Comparison of ENCODE assay signal across 10 cellular contexts in the genomic region with DNA sequence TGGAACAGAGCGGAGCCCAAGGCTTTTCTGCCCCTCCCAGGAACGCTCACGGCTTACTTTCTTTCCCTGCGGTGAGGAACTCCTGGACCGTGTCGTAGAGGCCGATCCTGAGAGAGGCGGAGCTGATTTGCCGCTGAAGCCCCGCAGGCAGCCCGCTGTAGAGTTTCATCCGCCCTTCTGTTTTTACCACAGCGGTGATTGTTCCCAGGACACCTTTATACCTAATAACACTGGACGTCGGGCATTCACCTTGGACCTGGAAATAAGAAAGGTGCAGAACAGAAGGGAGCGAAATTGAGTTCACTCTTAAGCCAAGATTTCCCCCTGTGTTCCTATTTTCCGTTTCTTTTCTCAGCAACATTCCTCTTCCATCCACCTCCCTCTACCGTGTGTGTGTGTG. TPM values are rescaled to one million over a fixed set of nuclear protein-coding genes. Genes with fewer than 3 reads are reported as not detected.
DNase-seq lines count a peak whose midpoint lies in the region; ATAC-seq and TF ChIP-seq lines count a peak whose summit lies in the region.
"Had no signal": no experiment of that assay in that cellular context is flagged by ENCODE, and none has a peak within 500 bp of the region (broad histone marks: within the 10 kb centered on the region; RNA-seq: fewer than 3 reads in every experiment).

No MANE protein-coding gene starts in this region.

- POLR2A ChIA-PET in activated CD4-positive, alpha-beta T cell treated with anti-CD3 and anti-CD28 coated beads, Interleukin-2, amount 10 ng/mL, durations not matched to agents 7 days and 5 days (lab: Charles Lee), result no interaction called here

- CTCF ChIA-PET in activated CD4-positive, alpha-beta T cell treated with anti-CD3 and anti-CD28 coated beads, Interleukin-2, amount 10 ng/mL, durations not matched to agents 7 days and 5 days (lab: Charles Lee), result interaction anchor here (1.0 kb wide), 1 partner anchor 21 kb away, joined by 3 read pairs; no protein-coding TSS in a partner anchor

- peaks cover 2 to 24% (median 9%) of the 10 kb centered on the region in 7 donors for H3K9me3 Mint-ChIP-seq in naive B cell
- peaks cover 9% of the 10 kb centered on the region for H3K9me3 Mint-ChIP-seq in stimulated activated effector memory CD8-positive, alpha-beta T cell treated with anti-CD3 and anti-CD28 coated beads, Interleukin-12 subunit alpha, Interleukin-12 subunit beta, amount 100 ng/mL, for 72 hours
- H3K9me3 Mint-ChIP-seq in activated CD4-positive, alpha-beta T cell treated with anti-CD3 and anti-CD28 coated beads, Interleukin-2, amount 10 ng/mL, durations not matched to agents 7 days and 5 days, result no peaks in the 10 kb centered on the region

- H3K9me3 ChIP-seq in BLaER1 (peaks cover 10% of the 10 kb centered on the region), esophagus muscularis mucosa (peaks cover 0 to 14% (median 7%) of the 10 kb centered on the region in 4 donors)

- intact Hi-C loops in esophagus muscularis mucosa (cut with DNase I), result no loop called here

- ATAC-seq in naive B cell (ENCODE audit: low read depth in 2 of 2) (peak; percentile 50), HG03457 (IDR thresholded peaks at IDR 0.05; ENCODE audit: unreplicated experiment) (no peak), GM18517 (IDR thresholded peaks at IDR 0.05; ENCODE audit: unreplicated experiment) (no peak)
- ATAC-seq in stimulated activated effector memory CD8-positive, alpha-beta T cell treated with anti-CD3 and anti-CD28 coated beads, Interleukin-12 subunit alpha, Interleukin-12 subunit beta, amount 100 ng/mL, for 72 hours, result no peak

- no peaks in the 10 kb centered on the region for H4K20me1 ChIP-seq in BLaER1

- no peak for TF ChIP-seq EP300 in esophagus muscularis mucosa (IDR thresholded peaks at IDR 0.05)

- no peak overlapping the region for H3K9ac ChIP-seq in BLaER1

- 19% methylated on average over 18 of the region's 18 CpGs for WGBS in esophagus muscularis mucosa

- peaks cover 11 to 21% of the 10 kb centered on the region in 2 donors for H3K36me3 Mint-ChIP-seq in naive B cell
- no peaks in the 10 kb centered on the region for H3K36me3 Mint-ChIP-seq in stimulated activated effector memory CD8-positive, alpha-beta T cell treated with anti-CD3 and anti-CD28 coated beads, Interleukin-12 subunit alpha, Interleukin-12 subunit beta, amount 100 ng/mL, for 72 hours
- peaks cover 2% of the 10 kb centered on the region for H3K36me3 Mint-ChIP-seq in activated CD4-positive, alpha-beta T cell treated with anti-CD3 and anti-CD28 coated beads, Interleukin-2, amount 10 ng/mL, durations not matched to agents 7 days and 5 days (ENCODE audit: low read depth)

- H3K27me3 ChIP-seq in BLaER1 (peaks cover 18% of the 10 kb centered on the region; the same call in 1 of the 2 replicates), esophagus muscularis mucosa (peaks cover 0 to 57% (median 25%) of the 10 kb centered on the region in 4 donors)

- DNase-seq in HuH-7.5 (ENCODE audit: low spot score) (peak; percentile 37), esophagus muscularis mucosa (ENCODE audit: extremely low spot score) (no peak), naive B cell (peak; percentile 5)
- no peak for DNase-seq in stimulated activated effector memory CD8-positive, alpha-beta T cell treated with anti-CD3 and anti-CD28 coated beads, Interleukin-12 subunit alpha, Interleukin-12 subunit beta, amount 100 ng/mL, for 72 hours (ENCODE audit: low spot score in 2 of 2)
- no peak for DNase-seq in activated CD4-positive, alpha-beta T cell treated with anti-CD3 and anti-CD28 coated beads, Interleukin-2, amount 10 ng/mL, durations not matched to agents 7 days and 5 days
- DNase-seq: amniotic stem cell had no signal

- H3K4me1 Mint-ChIP-seq in naive B cell, result peaks cover 15 to 25% (median 18%) of the 10 kb centered on the region in 3 donors
- peaks cover 6% of the 10 kb centered on the region for H3K4me1 Mint-ChIP-seq in stimulated activated effector memory CD8-positive, alpha-beta T cell treated with anti-CD3 and anti-CD28 coated beads, Interleukin-12 subunit alpha, Interleukin-12 subunit beta, amount 100 ng/mL, for 72 hours
- H3K4me1 Mint-ChIP-seq in activated CD4-positive, alpha-beta T cell treated with anti-CD3 and anti-CD28 coated beads, Interleukin-2, amount 10 ng/mL, durations not matched to agents 7 days and 5 days, result peaks cover 9% of the 10 kb centered on the region

- no peak for TF ChIP-seq CTCF in esophagus muscularis mucosa (IDR thresholded peaks at IDR 0.05)

- H3K27ac ChIP-seq in BLaER1 (no peak overlapping the region), esophagus muscularis mucosa (replicated peaks in 1 of 4) (no peak overlapping the region)

- H3K4me3 ChIP-seq in BLaER1 (no peak overlapping the region), esophagus muscularis mucosa (peak overlapping the region in 3 of 4 donors; percentile 17 to 54 (median 39))

- H3K4me1 ChIP-seq in BLaER1 (peaks cover 16% of the 10 kb centered on the region), esophagus muscularis mucosa (peaks cover 14 to 20% (median 17%) of the 10 kb centered on the region in 4 donors)

- H3K27ac Mint-ChIP-seq in naive B cell, result peak overlapping the region in 1 of 6 donors; percentile 82
- H3K27ac Mint-ChIP-seq in stimulated activated effector memory CD8-positive, alpha-beta T cell treated with anti-CD3 and anti-CD28 coated beads, Interleukin-12 subunit alpha, Interleukin-12 subunit beta, amount 100 ng/mL, for 72 hours, result no peak overlapping the region
- H3K27ac Mint-ChIP-seq in activated CD4-positive, alpha-beta T cell treated with anti-CD3 and anti-CD28 coated beads, Interleukin-2, amount 10 ng/mL, durations not matched to agents 7 days and 5 days, result no peak overlapping the region
- H3K27ac Mint-ChIP-seq: T-helper 1 cell treated with Interleukin-12 subunit alpha and Interleukin-12 subunit beta and Interleukin-4 antibody, amounts not matched to agents 30 μg/mL and 1 μg/mL, for 36 hours had no signal

- TF ChIP-seq POLR2A in esophagus muscularis mucosa (IDR thresholded peaks at IDR 0.05; ENCODE audit: low read depth), result no peak

- H3K4me3 Mint-ChIP-seq in naive B cell, result peak overlapping the region; percentile 5 to 87 (median 72)
- H3K4me3 Mint-ChIP-seq in stimulated activated effector memory CD8-positive, alpha-beta T cell treated with anti-CD3 and anti-CD28 coated beads, Interleukin-12 subunit alpha, Interleukin-12 subunit beta, amount 100 ng/mL, for 72 hours, result no peak overlapping the region
- no peak overlapping the region for H3K4me3 Mint-ChIP-seq in activated CD4-positive, alpha-beta T cell treated with anti-CD3 and anti-CD28 coated beads, Interleukin-2, amount 10 ng/mL, durations not matched to agents 7 days and 5 days
- H3K4me3 Mint-ChIP-seq: T-helper 1 cell treated with Interleukin-12 subunit alpha and Interleukin-12 subunit beta and Interleukin-4 antibody, amounts not matched to agents 30 μg/mL and 1 μg/mL, for 36 hours had no signal

- H3K27me3 Mint-ChIP-seq in naive B cell, result peaks cover 38 to 61% (median 53%) of the 10 kb centered on the region in 3 donors
- H3K27me3 Mint-ChIP-seq in activated CD4-positive, alpha-beta T cell treated with anti-CD3 and anti-CD28 coated beads, Interleukin-2, amount 10 ng/mL, durations not matched to agents 7 days and 5 days, result peaks cover 58% of the 10 kb centered on the region

- no peaks in the 10 kb centered on the region for H3K36me3 ChIP-seq in BLaER1
- H3K36me3 ChIP-seq in esophagus muscularis mucosa, result no peaks in the 10 kb centered on the region

- peak overlapping the region; percentile 58 for H3K4me2 ChIP-seq in BLaER1

RNA-seq across cellular contexts. Expression of a gene that starts 1.0 kb away (rescaled TPM):
- not detected for total RNA-seq in esophagus muscularis mucosa
- polyA plus RNA-seq in naive B cell (ENCODE audit: low read depth in 6 of 6), result not detected
- total RNA-seq in activated CD4-positive, alpha-beta T cell treated with anti-CD3 and anti-CD28 coated beads, Interleukin-2, amount 10 ng/mL, durations not matched to agents 7 days and 5 days, result not detected

RNA-seq across cellular contexts. Expression of a gene that starts 43.8 kb away (rescaled TPM):
- total RNA-seq in esophagus muscularis mucosa, result 10 to 100 TPM; 11.2 to 16.2 (median 15.1) TPM
- 1 to 10 TPM; 3.1 to 8.1 (median 6.7) TPM for polyA plus RNA-seq in naive B cell (ENCODE audit: low read depth in 6 of 6)
- total RNA-seq in activated CD4-positive, alpha-beta T cell treated with anti-CD3 and anti-CD28 coated beads, Interleukin-2, amount 10 ng/mL, durations not matched to agents 7 days and 5 days, result 10 to 100 TPM; 16.8 to 17.4 TPM

Comparison
In these comparisons a context has a peak if more than half of its experiments do, and no peak if none do; other contexts are left out.
1. DNase-seq: peak in HuH-7.5 (single experiment) and naive B cell (single experiment); none in esophagus muscularis mucosa (single experiment), stimulated activated effector memory CD8-positive, alpha-beta T cell treated with anti-CD3 and anti-CD28 coated beads, Interleukin-12 subunit alpha, Interleukin-12 subunit beta, amount 100 ng/mL, for 72 hours (0 of 2) and activated CD4-positive, alpha-beta T cell treated with anti-CD3 and anti-CD28 coated beads, Interleukin-2, amount 10 ng/mL, durations not matched to agents 7 days and 5 days (single experiment).
2. ATAC-seq: peak in naive B cell (2 of 2); none in stimulated activated effector memory CD8-positive, alpha-beta T cell treated with anti-CD3 and anti-CD28 coated beads, Interleukin-12 subunit alpha, Interleukin-12 subunit beta, amount 100 ng/mL, for 72 hours (single experiment), HG03457 (single experiment) and GM18517 (single experiment).
3. H3K4me3 Mint-ChIP-seq: peak in naive B cell (8 of 8); none in stimulated activated effector memory CD8-positive, alpha-beta T cell treated with anti-CD3 and anti-CD28 coated beads, Interleukin-12 subunit alpha, Interleukin-12 subunit beta, amount 100 ng/mL, for 72 hours (single experiment) and activated CD4-positive, alpha-beta T cell treated with anti-CD3 and anti-CD28 coated beads, Interleukin-2, amount 10 ng/mL, durations not matched to agents 7 days and 5 days (single experiment).